Comparison of ENCODE assay signal across 1 cellular context in the genomic region with DNA sequence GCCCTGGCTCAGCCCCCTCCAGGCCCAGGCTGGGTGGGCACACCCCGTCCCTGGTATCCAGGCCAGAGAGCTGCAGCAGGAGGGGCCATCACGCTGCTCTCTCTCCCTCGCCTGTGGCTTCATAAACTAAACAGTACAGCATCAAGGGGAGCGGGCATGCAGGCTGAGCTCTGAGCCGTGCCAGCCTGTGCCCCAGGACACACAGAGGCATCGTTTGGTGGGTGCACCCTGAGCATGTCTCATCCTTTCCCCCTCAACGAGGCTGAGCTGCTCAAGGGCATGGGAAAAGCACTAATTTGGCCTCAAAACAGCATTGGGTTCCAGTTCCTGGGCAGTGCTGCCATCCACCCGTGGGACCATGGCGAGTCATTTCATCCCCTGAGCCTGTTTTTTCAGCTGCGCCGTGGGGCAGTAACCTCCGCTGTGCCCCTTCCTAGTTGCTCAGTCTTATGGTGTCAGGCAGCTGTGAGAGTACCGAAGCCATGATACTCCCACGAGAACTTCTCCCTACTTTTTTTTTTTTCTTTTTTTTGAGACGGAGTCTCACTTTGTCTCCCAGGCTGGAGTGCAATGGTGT.
TF ChIP-seq lines count a peak whose summit lies in the region.

No MANE protein-coding gene starts in this region.

TF ChIP-seq in IMR-90, 13 proteins besides CTCF, POLR2A, EP300 and RAD21:
- TF ChIP-seq SMC3 (IDR thresholded peaks at IDR 0.05; ENCODE audit: low read depth, low read length) (no peak), CHD1 (IDR thresholded peaks at IDR 0.05; ENCODE audit: low read depth, low read length) (no peak), RCOR1 (IDR thresholded peaks at IDR 0.05; ENCODE audit: insufficient replicate concordance, low read length) (no peak), FOS (IDR thresholded peaks at IDR 0.05; ENCODE audit: low read depth, low read length) (no peak), RFX5 (IDR thresholded peaks at IDR 0.05; ENCODE audit: low read depth, low read length) (no peak), MXI1 (IDR thresholded peaks at IDR 0.05; ENCODE audit: borderline replicate concordance, low read depth, low read length) (no peak), BHLHE40 (IDR thresholded peaks at IDR 0.05; ENCODE audit: low read depth, low read length) (no peak), MAFK (IDR thresholded peaks at IDR 0.05; ENCODE audit: low read depth, low read length) (no peak), MAZ (IDR thresholded peaks at IDR 0.05; ENCODE audit: borderline replicate concordance, low read depth, low read length) (no peak), CEBPB (IDR thresholded peaks at IDR 0.05; ENCODE audit: low read depth, low read length) (no peak)
- TF ChIP-seq, protein P1, sequence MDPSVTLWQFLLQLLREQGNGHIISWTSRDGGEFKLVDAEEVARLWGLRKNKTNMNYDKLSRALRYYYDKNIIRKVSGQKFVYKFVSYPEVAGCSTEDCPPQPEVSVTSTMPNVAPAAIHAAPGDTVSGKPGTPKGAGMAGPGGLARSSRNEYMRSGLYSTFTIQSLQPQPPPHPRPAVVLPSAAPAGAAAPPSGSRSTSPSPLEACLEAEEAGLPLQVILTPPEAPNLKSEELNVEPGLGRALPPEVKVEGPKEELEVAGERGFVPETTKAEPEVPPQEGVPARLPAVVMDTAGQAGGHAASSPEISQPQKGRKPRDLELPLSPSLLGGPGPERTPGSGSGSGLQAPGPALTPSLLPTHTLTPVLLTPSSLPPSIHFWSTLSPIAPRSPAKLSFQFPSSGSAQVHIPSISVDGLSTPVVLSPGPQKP (IDR thresholded peaks at IDR 0.05; ENCODE audit: borderline replicate concordance, low read depth, low read length), result no peak
- TF ChIP-seq, protein P2, sequence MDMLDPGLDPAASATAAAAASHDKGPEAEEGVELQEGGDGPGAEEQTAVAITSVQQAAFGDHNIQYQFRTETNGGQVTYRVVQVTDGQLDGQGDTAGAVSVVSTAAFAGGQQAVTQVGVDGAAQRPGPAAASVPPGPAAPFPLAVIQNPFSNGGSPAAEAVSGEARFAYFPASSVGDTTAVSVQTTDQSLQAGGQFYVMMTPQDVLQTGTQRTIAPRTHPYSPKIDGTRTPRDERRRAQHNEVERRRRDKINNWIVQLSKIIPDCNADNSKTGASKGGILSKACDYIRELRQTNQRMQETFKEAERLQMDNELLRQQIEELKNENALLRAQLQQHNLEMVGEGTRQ (IDR thresholded peaks at IDR 0.05; ENCODE audit: low read depth, low read length), result no peak
